Comparison of ENCODE assay signal across 7 cellular contexts in genomic region chr11:67768001-67768730, GRCh38.
DNase-seq lines count a peak whose midpoint lies in the region; TF ChIP-seq lines count a peak whose summit lies in the region.
"Not testable (repeated sequence)": the region's sequence is repeated elsewhere in the genome, so short reads cannot be mapped to it uniquely, and the experiment has no call there.

No MANE protein-coding gene starts in this region.

- H4K8ac ChIP-seq in mesendoderm (ENCODE audit: low read depth, low read length): not testable (repeated sequence)

- no CpG with 5 or more reads among the region's 11 CpGs for WGBS in mesendoderm (ENCODE audit: extremely low coverage, insufficient coverage, low lambda C conversion rate)

- not testable (repeated sequence) for H3K27ac Mint-ChIP-seq in activated CD4-positive, alpha-beta memory T cell treated with anti-CD3 and anti-CD28 coated beads for 36 hours; MCF 10A (ENCODE audit: low read depth, unreplicated experiment)

- not testable (repeated sequence) for H3K4me2 ChIP-seq in mesendoderm (ENCODE audit: low read length)

- H3K9ac ChIP-seq in mesendoderm (ENCODE audit: low read length): not testable (repeated sequence)

- CTCF ChIA-PET in activated CD4-positive, alpha-beta memory T cell treated with anti-CD3 and anti-CD28 coated beads for 36 hours (lab: Charles Lee): not testable (repeated sequence)
- CTCF ChIA-PET in MCF 10A (lab: Yijun Ruan, JAX): interaction anchor here (0.7 kb wide), 1 partner anchor 118 kb away, joined by 3 read pairs; no protein-coding TSS in a partner anchor

- H3K27me3 ChIP-seq in mesendoderm (ENCODE audit: insufficient read depth, low read length, poor library complexity): not testable (repeated sequence)

- H3K27me3 Mint-ChIP-seq in activated CD4-positive, alpha-beta memory T cell treated with anti-CD3 and anti-CD28 coated beads for 36 hours: not testable (repeated sequence)
- peaks cover 47% of the 10 kb centered on the region for H3K27me3 Mint-ChIP-seq in MCF 10A (ENCODE audit: insufficient read depth, unreplicated experiment)

- H4K5ac ChIP-seq in mesendoderm (ENCODE audit: low read length): not testable (repeated sequence)

- POLR2A ChIA-PET in activated CD4-positive, alpha-beta memory T cell treated with anti-CD3 and anti-CD28 coated beads for 36 hours (lab: Charles Lee); MCF 10A (lab: Yijun Ruan, JAX): not testable (repeated sequence)

- H3K36me3 ChIP-seq in mesendoderm (ENCODE audit: control insufficient read depth, insufficient read depth, low read length): not testable (repeated sequence)

- intact Hi-C loops in activated CD4-positive, alpha-beta memory T cell treated with anti-CD3 and anti-CD28 coated beads for 36 hours (cut with micrococcal nuclease); MCF 10A (cut with micrococcal nuclease): not testable (repeated sequence)

- peak; percentile 65 for DNase-seq in G401 (ENCODE audit: low spot score)
- peak; percentile 18 for DNase-seq in activated CD4-positive, alpha-beta memory T cell treated with anti-CD3 and anti-CD28 coated beads for 36 hours
- peak; percentile 34 for DNase-seq in MCF 10A (ENCODE audit: unreplicated experiment)
- peak; percentile 52 for DNase-seq in cerebellar cortex (ENCODE audit: low spot score)
- peak; percentile 36 for DNase-seq in epithelial cell of esophagus (ENCODE audit: low read depth)
- DNase-seq in mesendoderm: not testable (repeated sequence)
- peak; percentile 27 for DNase-seq in stimulated activated CD8-positive, alpha-beta memory T cell treated with anti-CD3 and anti-CD28 coated beads, Interleukin-4, amount 100 ng/mL, for 48 hours

- H3K4ac ChIP-seq in mesendoderm (ENCODE audit: low read depth, low read length): peak overlapping the region; percentile 36

- not testable (repeated sequence) for H3K9me3 Mint-ChIP-seq in activated CD4-positive, alpha-beta memory T cell treated with anti-CD3 and anti-CD28 coated beads for 36 hours; MCF 10A (ENCODE audit: unreplicated experiment)

- not testable (repeated sequence) for H2BK120ac ChIP-seq in mesendoderm (ENCODE audit: low read depth, low read length)

- not testable (repeated sequence) for H3K79me1 ChIP-seq in mesendoderm (ENCODE audit: low read length)

- not testable (repeated sequence) for H3K4me1 ChIP-seq in mesendoderm (ENCODE audit: control insufficient read depth, low read depth, low read length)

- H2BK5ac ChIP-seq in mesendoderm (ENCODE audit: low read length): not testable (repeated sequence)

- H3K27ac ChIP-seq in mesendoderm (ENCODE audit: low read depth, low read length): not testable (repeated sequence)

- H3K23ac ChIP-seq in mesendoderm (ENCODE audit: low read length): not testable (repeated sequence)

- not testable (repeated sequence) for H3K18ac ChIP-seq in mesendoderm (ENCODE audit: low read length)

- BruUV-seq in MCF 10A (replicated peaks; lab: Mats Ljungman, UMichigan): not testable (repeated sequence)

- not testable (repeated sequence) for H3K4me3 Mint-ChIP-seq in activated CD4-positive, alpha-beta memory T cell treated with anti-CD3 and anti-CD28 coated beads for 36 hours; MCF 10A (ENCODE audit: unreplicated experiment)

- H3K36me3 Mint-ChIP-seq in activated CD4-positive, alpha-beta memory T cell treated with anti-CD3 and anti-CD28 coated beads for 36 hours; MCF 10A (ENCODE audit: insufficient read depth, unreplicated experiment): not testable (repeated sequence)

- not testable (repeated sequence) for H2BK15ac ChIP-seq in mesendoderm (replicated peaks; ENCODE audit: low read depth)

- not testable (repeated sequence) for H3K4me1 Mint-ChIP-seq in activated CD4-positive, alpha-beta memory T cell treated with anti-CD3 and anti-CD28 coated beads for 36 hours (ENCODE audit: low read depth); MCF 10A (ENCODE audit: insufficient read depth, unreplicated experiment)

- H2AK5ac ChIP-seq in mesendoderm (ENCODE audit: low read length): not testable (repeated sequence)

- H3K79me2 ChIP-seq in mesendoderm (ENCODE audit: control insufficient read depth, insufficient read depth, low read length): not testable (repeated sequence)

- TF ChIP-seq CTCF in MCF 10A (IDR thresholded peaks at IDR 0.05; ENCODE audit: unreplicated experiment); epithelial cell of esophagus (IDR thresholded peaks at IDR 0.05; ENCODE audit: insufficient read depth, low read depth, low read length, missing control alignments): not testable (repeated sequence)

- H3K56ac ChIP-seq in mesendoderm (ENCODE audit: low read length): not testable (repeated sequence)

- in situ Hi-C loops in G401 (cut with HindIII; ENCODE audit: low sequenced_read_pairs): not testable (repeated sequence)

- not testable (repeated sequence) for H3K4me3 ChIP-seq in epithelial cell of esophagus (ENCODE audit: low read length); mesendoderm (ENCODE audit: low read length)
